Comparison of ENCODE assay signal across 8 cellular contexts in the genomic region with DNA sequence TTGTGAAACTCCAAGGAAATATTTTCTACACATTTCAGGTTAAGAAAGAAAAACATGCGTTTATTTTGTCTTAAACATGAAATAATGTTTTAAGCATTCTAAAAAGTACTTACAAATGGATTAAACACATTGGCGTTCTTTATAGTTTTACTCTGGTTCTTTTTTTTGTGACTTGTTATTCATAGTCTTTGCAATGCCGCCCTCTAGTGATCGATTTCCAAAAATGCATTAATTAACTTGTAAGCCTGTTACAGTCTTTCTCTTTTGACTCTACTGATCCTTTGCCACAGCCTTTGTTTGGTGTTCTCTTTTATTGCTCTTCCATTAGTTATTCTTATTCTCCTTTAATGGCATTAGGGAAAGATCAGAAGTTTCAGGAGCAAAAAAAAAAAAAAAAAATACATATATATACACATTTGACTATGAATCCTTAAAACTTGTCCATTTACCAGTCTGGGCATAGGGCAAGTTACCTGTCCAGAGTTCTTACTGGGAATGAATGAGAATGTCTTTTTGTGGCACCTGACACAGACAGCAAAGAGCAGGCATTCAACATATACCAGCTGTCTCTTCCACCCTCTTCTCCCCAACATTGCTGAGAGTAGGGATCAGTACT. TPM values are rescaled to one million over a fixed set of nuclear protein-coding genes. Genes with fewer than 3 reads are reported as not detected.
A peak's percentile ranks its signal among the peaks of the same experiment; 100 is the strongest.
DNase-seq lines count a peak whose midpoint lies in the region; ATAC-seq and TF ChIP-seq lines count a peak whose summit lies in the region.

No MANE protein-coding gene starts in this region.

- H3K4me1 Mint-ChIP-seq in endothelial cell (ENCODE audit: unreplicated experiment), result no peaks in the 10 kb centered on the region
- no peaks in the 10 kb centered on the region for H3K4me1 Mint-ChIP-seq in nephron progenitor cell
- no peaks in the 10 kb centered on the region for H3K4me1 Mint-ChIP-seq in activated T-helper 17 cell treated with anti-CD3 and anti-CD28 coated beads, Interleukin-2, amount 50 U/mL, for 72 hours

- DNase-seq in AG09309 (ENCODE audit: low read depth) (peak; percentile 43), LoVo (ENCODE audit: low spot score) (peak; percentile 64), PC-3 (peak; percentile 83), endothelial cell (ENCODE audit: low spot score) (peak; percentile 41), nephron progenitor cell (peak; percentile 25)

- H3K4me3 Mint-ChIP-seq in endothelial cell (ENCODE audit: unreplicated experiment) (no peak overlapping the region), nephron progenitor cell (no peak overlapping the region)
- H3K4me3 Mint-ChIP-seq in activated T-helper 17 cell treated with anti-CD3 and anti-CD28 coated beads, Interleukin-2, amount 50 U/mL, for 72 hours, result no peak overlapping the region

- H3K4me2 ChIP-seq in PC-3 (ENCODE audit: low read length), result no peak overlapping the region

- no peaks in the 10 kb centered on the region for H4K20me1 ChIP-seq in PC-3 (ENCODE audit: low read length)

- H3K4me3 ChIP-seq in AG09309 (ENCODE audit: control insufficient read depth, low read depth, low read length) (no peak overlapping the region), PC-3 (ENCODE audit: low read length) (no peak overlapping the region)

- ATAC-seq in PC-3, result 0 out of 2 replicates have a peak, but pooled peaks have one; percentile 27
- ATAC-seq in HG03097 (IDR thresholded peaks at IDR 0.05; ENCODE audit: low FRiP score, unreplicated experiment), result no peak
- ATAC-seq in activated T-helper 17 cell treated with anti-CD3 and anti-CD28 coated beads, Interleukin-2, amount 50 U/mL, for 72 hours (replicated peaks), result no peak

- POLR2A ChIA-PET in PC-3 (lab: Charles Lee; ENCODE audit: unreplicated experiment), result no interaction called here

- no peaks in the 10 kb centered on the region for H3F3A ChIP-seq in PC-3 (ENCODE audit: low read length, unreplicated experiment)

- H3K36me3 ChIP-seq in PC-3 (ENCODE audit: low read depth, low read length), result no peaks in the 10 kb centered on the region

- H3K9me2 ChIP-seq in PC-3 (replicated peaks; ENCODE audit: low read length), result no peaks in the 10 kb centered on the region

- no peak overlapping the region for H3K27ac Mint-ChIP-seq in endothelial cell (ENCODE audit: unreplicated experiment)
- H3K27ac Mint-ChIP-seq in nephron progenitor cell, result no peak overlapping the region
- no peak overlapping the region for H3K27ac Mint-ChIP-seq in activated T-helper 17 cell treated with anti-CD3 and anti-CD28 coated beads, Interleukin-2, amount 50 U/mL, for 72 hours

- H3K9ac ChIP-seq in PC-3 (ENCODE audit: low read length), result no peak overlapping the region

- H3K9me3 ChIP-seq in PC-3 (ENCODE audit: low read length), result no peaks in the 10 kb centered on the region

- no peak overlapping the region for H2AFZ ChIP-seq in PC-3 (ENCODE audit: low read length)

- H3K27ac ChIP-seq in PC-3 (ENCODE audit: low read length), result no peak overlapping the region

- CTCF ChIA-PET in PC-3 (lab: Charles Lee), result no interaction called here

- peak; percentile 51 for TF ChIP-seq CTCF in AG09309 (IDR thresholded peaks at IDR 0.05; ENCODE audit: control insufficient read depth, insufficient read depth, low read depth, low read length, missing control alignments)
- peak; percentile 55 for TF ChIP-seq CTCF in GM12873 (IDR thresholded peaks at IDR 0.05; ENCODE audit: insufficient read depth, low read depth, low read length, missing control alignments)
- TF ChIP-seq CTCF in PC-3 (conservative IDR thresholded peaks at IDR 0.05; ENCODE audit: low read depth, low read length), result peak; percentile 88
- TF ChIP-seq CTCF in endothelial cell (IDR thresholded peaks at IDR 0.05; ENCODE audit: unreplicated experiment), result peak; percentile 74
- TF ChIP-seq CTCF in nephron progenitor cell (IDR thresholded peaks at IDR 0.05), result peak; percentile 64

- intact Hi-C loops in PC-3 (cut with micrococcal nuclease), result loop anchor here (1.0 to 5.0 kb wide), 3 partner anchors 58 to 235 kb away; a partner anchor contains a TSS

- BruUV-seq in PC-3 (replicated peaks; lab: Mats Ljungman, UMichigan), result no TSS peak

- no peaks in the 10 kb centered on the region for H3K79me2 ChIP-seq in PC-3 (ENCODE audit: low read length)

- no peaks in the 10 kb centered on the region for H3K36me3 Mint-ChIP-seq in endothelial cell (ENCODE audit: low read depth, unreplicated experiment)
- no peaks in the 10 kb centered on the region for H3K36me3 Mint-ChIP-seq in nephron progenitor cell (ENCODE audit: low read depth)
- no peaks in the 10 kb centered on the region for H3K36me3 Mint-ChIP-seq in activated T-helper 17 cell treated with anti-CD3 and anti-CD28 coated beads, Interleukin-2, amount 50 U/mL, for 72 hours (ENCODE audit: low read depth)

- no peaks in the 10 kb centered on the region for H3K4me1 ChIP-seq in PC-3 (ENCODE audit: insufficient read depth, low read length)

- H3K9me3 Mint-ChIP-seq in endothelial cell (ENCODE audit: unreplicated experiment) (no peaks in the 10 kb centered on the region), nephron progenitor cell (no peaks in the 10 kb centered on the region)
- H3K9me3 Mint-ChIP-seq in activated T-helper 17 cell treated with anti-CD3 and anti-CD28 coated beads, Interleukin-2, amount 50 U/mL, for 72 hours, result no peaks in the 10 kb centered on the region

- no peaks in the 10 kb centered on the region for H3K27me3 ChIP-seq in PC-3 (ENCODE audit: low read length)

- H3K27me3 Mint-ChIP-seq in endothelial cell (ENCODE audit: unreplicated experiment), result no peaks in the 10 kb centered on the region
- no peaks in the 10 kb centered on the region for H3K27me3 Mint-ChIP-seq in nephron progenitor cell (ENCODE audit: low read depth, poor library complexity)
- H3K27me3 Mint-ChIP-seq in activated T-helper 17 cell treated with anti-CD3 and anti-CD28 coated beads, Interleukin-2, amount 50 U/mL, for 72 hours, result no peaks in the 10 kb centered on the region

RNA-seq across cellular contexts. Expression of a gene that starts 59.9 kb away (rescaled TPM):
- total RNA-seq in PC-3 (2014; rRNA removed) (3.1 and 11.5 TPM in 2 replicates), endothelial cell (ENCODE audit: unreplicated experiment) (6.4 TPM)
- not detected for total RNA-seq in activated T-helper 17 cell treated with anti-CD3 and anti-CD28 coated beads, Interleukin-2, amount 50 U/mL, for 72 hours

Comparison
In these comparisons a context has a peak if more than half of its experiments do, and no peak if none do; other contexts are left out.
1. DNase-seq: peak in every context shown above with its lines; median percentile 83 in PC-3; 64 in LoVo; 43 in AG09309; 41 in endothelial cell; 25 in nephron progenitor cell.